ENCODE assay signal across 8 cellular contexts in the genomic region with DNA sequence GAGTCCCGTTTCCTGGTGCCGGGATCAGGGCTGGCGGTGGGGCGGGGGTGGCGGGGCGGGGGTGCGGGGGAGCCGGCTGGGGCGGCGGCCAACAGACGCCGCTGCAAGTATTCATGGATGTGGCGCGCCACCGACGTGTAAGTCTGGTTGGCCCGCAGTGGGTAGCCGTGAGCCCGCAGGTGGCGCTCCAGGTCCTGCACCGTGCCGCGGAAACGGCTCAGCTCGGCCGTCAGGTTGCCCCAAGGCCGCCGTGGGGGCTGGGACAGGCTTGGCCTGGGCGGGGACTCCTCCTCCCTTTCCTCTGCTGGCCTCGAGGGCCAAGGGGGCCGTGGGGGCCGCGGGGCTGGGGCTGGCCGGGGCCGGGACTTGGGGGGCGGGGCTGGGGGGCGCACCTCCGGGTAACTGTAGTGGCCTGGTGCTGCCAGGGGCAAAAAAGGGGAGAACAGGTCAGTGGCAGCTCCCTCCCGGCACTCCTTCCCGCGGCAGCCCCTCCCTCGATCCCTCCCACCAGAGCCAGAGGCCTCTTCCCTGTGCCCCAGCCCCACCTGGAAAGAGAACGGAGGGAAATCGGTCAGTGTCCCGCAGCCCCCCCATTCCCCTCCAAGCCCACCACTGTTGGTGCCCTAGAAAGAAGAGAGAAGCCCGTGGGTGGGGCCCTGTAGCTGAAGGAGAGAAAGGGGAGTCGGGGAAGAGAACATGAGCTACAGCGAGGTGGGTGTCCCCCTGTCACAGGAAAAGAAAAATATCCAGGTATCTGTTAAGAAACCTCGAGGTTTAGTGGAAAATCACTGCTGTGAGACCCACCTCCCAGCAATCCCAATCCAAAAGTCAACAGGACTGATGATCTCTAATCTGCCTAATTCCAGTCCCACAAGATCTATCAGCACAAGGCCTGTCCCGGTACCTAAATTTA. TPM values are rescaled to one million over a fixed set of nuclear protein-coding genes. Genes with fewer than 3 reads are reported as not detected.
A peak's percentile ranks its signal among the peaks of the same experiment; 100 is the strongest.
DNase-seq lines count a peak whose midpoint lies in the region; ATAC-seq and TF ChIP-seq lines count a peak whose summit lies in the region.

No MANE protein-coding gene starts in this region.

- H3K4me1 ChIP-seq in cardiac muscle cell (ENCODE audit: low read depth) (no peaks in the 10 kb centered on the region), sigmoid colon (peaks cover 0 to 31% (median 26%) of the 10 kb centered on the region in 4 donors)

- peak; percentile 10 for DNase-seq in NCI-H2029 (lab: John Stamatoyannopoulos, UW)
- DNase-seq in NCI-H2029 treated with DMSO at 0.1 percent for 48 hours (lab: John Stamatoyannopoulos, UW): no peak
- peak; percentile 43 for DNase-seq in SK-N-DZ (ENCODE audit: low spot score)
- DNase-seq in activated naive CD4-positive, alpha-beta T cell treated with Interleukin-2 at 50 U/mL for 16 hours: peak; percentile 70
- peak; percentile 78 to 93 for DNase-seq in cardiac muscle cell (ENCODE audit: low read depth in 1 of 2, low spot score in 1 of 2)
- DNase-seq in sigmoid colon: peak; percentile 94
- DNase-seq in putamen (ENCODE audit: low spot score): no peak

- TF ChIP-seq CTCF in cardiac muscle cell (IDR thresholded peaks at IDR 0.05; ENCODE audit: low read depth, low read length) (peak; percentile 51), sigmoid colon (IDR thresholded peaks at IDR 0.05) (peak in 2 of 4 experiments; percentile 15 to 43)

- peaks cover 9% of the 10 kb centered on the region for H3K27me3 ChIP-seq in cardiac muscle cell
- peaks cover 0 to 23% (median 15%) of the 10 kb centered on the region in 3 donors for H3K27me3 ChIP-seq in sigmoid colon

- H3K36me3 ChIP-seq in cardiac muscle cell (no peaks in the 10 kb centered on the region), sigmoid colon (peaks cover 0 to 6% (median 0%) of the 10 kb centered on the region in 4 donors)

- H3K27ac ChIP-seq in cardiac muscle cell (no peak overlapping the region), sigmoid colon (peak overlapping the region; percentile 67 to 78 (median 72))

- intact Hi-C loops in sigmoid colon (cut with DNase I): no loop called here

- TF ChIP-seq EP300 in sigmoid colon (IDR thresholded peaks at IDR 0.05): no peak

- ATAC-seq in HG02642 (IDR thresholded peaks at IDR 0.05; ENCODE audit: poor library complexity, unreplicated experiment): no peak

- 15% methylated on average over 50 of the region's 50 CpGs for WGBS in sigmoid colon, 2 donors

- no peak for TF ChIP-seq POLR2A in sigmoid colon (IDR thresholded peaks at IDR 0.05)

- H3K9me3 ChIP-seq in cardiac muscle cell (ENCODE audit: low read depth): no peaks in the 10 kb centered on the region
- H3K9me3 ChIP-seq in sigmoid colon: no peaks in the 10 kb centered on the region

- H3K4me3 ChIP-seq in cardiac muscle cell (no peak overlapping the region), sigmoid colon (peak overlapping the region in 3 of 4 donors; percentile 16 to 37 (median 31))

RNA-seq across cellular contexts. Expression of a gene that starts 21.3 kb away (rescaled TPM):
- polyA plus RNA-seq in SK-N-DZ (2014; cell fraction: cytosol; rRNA removed): 0.24 and 0.39 TPM in 2 replicates
- 0.41 and 1.2 TPM in 2 replicates for polyA plus RNA-seq in SK-N-DZ (2014; cell fraction: nucleus; rRNA removed)
- total RNA-seq in cardiac muscle cell (3.0 and 9.3 TPM in 2 replicates), sigmoid colon (100 to 1,000 TPM in 3 of 4 donors, 10 to 100 TPM in 1; 66.0 to 224 (median 116) TPM)
- polyA plus RNA-seq in cardiac muscle cell (0.92 and 1.7 TPM in 2 replicates), sigmoid colon (10 to 100 TPM in 1 of 3 donors, 1 to 10 TPM in 2; 1.4 to 16.4 (median 7.2) TPM)

RNA-seq across cellular contexts. Expression of a gene that starts 40.2 kb away (rescaled TPM):
- polyA plus RNA-seq in SK-N-DZ (2014; cell fraction: cytosol; rRNA removed): 30.2 and 31.3 TPM in 2 replicates
- 60.3 and 81.6 TPM in 2 replicates for polyA plus RNA-seq in SK-N-DZ (2014; cell fraction: nucleus; rRNA removed)
- total RNA-seq in cardiac muscle cell (39.7 and 60.8 TPM in 2 replicates), sigmoid colon (10 to 100 TPM; 24.5 to 73.4 (median 24.8) TPM)
- polyA plus RNA-seq in cardiac muscle cell (43.0 and 49.5 TPM in 2 replicates), sigmoid colon (10 to 100 TPM; 10.9 to 93.6 (median 14.4) TPM)

RNA-seq across cellular contexts. Expression of a gene that starts 42.3 kb away (rescaled TPM):
- polyA plus RNA-seq in SK-N-DZ (2014; cell fraction: cytosol; rRNA removed): 12.6 and 12.9 TPM in 2 replicates
- polyA plus RNA-seq in SK-N-DZ (2014; cell fraction: nucleus; rRNA removed): 5.5 and 8.7 TPM in 2 replicates
- 7.0 and 7.7 TPM in 2 replicates for total RNA-seq in cardiac muscle cell
- 10.0 and 14.2 TPM in 2 replicates for polyA plus RNA-seq in cardiac muscle cell
- total RNA-seq in sigmoid colon: 1 to 10 TPM; 2.1 to 5.5 (median 4.2) TPM
- polyA plus RNA-seq in sigmoid colon: 10 to 100 TPM in 1 of 3 donors, 1 to 10 TPM in 2; 4.9 to 10.4 (median 6.0) TPM

RNA-seq across cellular contexts. Expression of a gene that starts 49.6 kb away (rescaled TPM):
- 0.07 TPM in 1 of 2 replicates, not detected in the other for polyA plus RNA-seq in SK-N-DZ (2014; cell fraction: cytosol; rRNA removed)
- 0.32 TPM in 1 of 2 replicates, not detected in the other for polyA plus RNA-seq in SK-N-DZ (2014; cell fraction: nucleus; rRNA removed)
- 0.92 and 1.0 TPM in 2 replicates for total RNA-seq in cardiac muscle cell
- polyA plus RNA-seq in cardiac muscle cell: 0.62 TPM in 1 of 2 replicates, not detected in the other
- 1 to 10 TPM; 1.1 to 4.9 (median 3.2) TPM for total RNA-seq in sigmoid colon
- 1 to 10 TPM in 1 of 3 donors, under 1 TPM in 1, not detected in 1; 0.57 to 1.2 TPM for polyA plus RNA-seq in sigmoid colon

Comparison
In these comparisons a context has a peak if more than half of its experiments do, and no peak if none do; other contexts are left out.
1. DNase-seq: peak in NCI-H2029 (single experiment), SK-N-DZ (single experiment), activated naive CD4-positive, alpha-beta T cell treated with Interleukin-2 at 50 U/mL for 16 hours (single experiment), cardiac muscle cell (2 of 2) and sigmoid colon (single experiment); none in NCI-H2029 treated with DMSO at 0.1 percent for 48 hours (single experiment) and putamen (single experiment).